ENCODE assay signal across 28 cellular contexts in the genomic region with DNA sequence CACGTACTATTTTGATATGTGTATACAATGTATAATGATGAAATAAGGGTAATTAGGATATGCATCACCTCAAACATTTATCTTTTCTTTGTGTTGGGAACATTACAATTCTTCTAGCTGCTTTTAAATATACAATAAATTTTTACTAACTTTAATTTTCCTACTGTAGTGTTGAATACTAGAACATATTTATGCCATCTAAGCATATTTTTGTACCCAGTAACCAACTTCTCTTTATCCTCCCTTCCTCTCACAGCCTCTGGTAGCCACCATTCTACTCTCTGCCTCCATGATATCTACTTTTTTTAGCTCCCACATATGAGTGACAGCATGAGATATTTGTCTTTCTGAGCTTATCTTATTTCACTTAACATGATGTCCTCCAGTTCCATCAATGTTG.
"Had no signal": no experiment of that assay in that cellular context is flagged by ENCODE, and none has a peak within 500 bp of the region (broad histone marks: within the 10 kb centered on the region; RNA-seq: fewer than 3 reads in every experiment).

No MANE protein-coding gene starts in this region.

- H3K4me3 ChIP-seq: stomach, suprapubic skin, testis, thoracic aorta, thyroid gland, tibial artery, tibial nerve, transverse colon, upper lobe of left lung, upper lobe of right lung, uterus, vagina had no signal

- H3K36me3 ChIP-seq: stomach, suprapubic skin, thoracic aorta, thyroid gland, tibial artery, tibial nerve, transverse colon, upper lobe of left lung, upper lobe of right lung, uterus, vagina had no signal

- H3K27me3 ChIP-seq: stomach, suprapubic skin, testis, thyroid gland, tibial artery, tibial nerve, transverse colon, upper lobe of left lung, upper lobe of right lung, uterus, vagina had no signal

- ATAC-seq: stimulated activated effector memory CD8-positive, alpha-beta T cell treated with anti-CD3 and anti-CD28 coated beads, Interleukin-12 subunit alpha, Interleukin-12 subunit beta, amount 100 ng/mL, for 72 hours; stimulated activated memory B cell treated with anti-CD40 and anti-IgM and Interleukin-4, amounts not matched to agents 10 μg/mL and 1 μg/mL and 100 μg/mL, for 72 hours; stimulated activated naive B cell treated with anti-CD40 and anti-IgM and Interleukin-4, amounts not matched to agents 10 μg/mL and 1 μg/mL and 100 μg/mL, for 72 hours; stimulated activated naive CD8-positive, alpha-beta T cell treated with anti-CD3 and anti-CD28 coated beads, Interleukin-15, amount 100 ng/mL, for 72 hours; stimulated activated naive CD8-positive, alpha-beta T cell treated with anti-CD3 and anti-CD28 coated beads, Interleukin-15, Interleukin-2, amounts not matched to agents 100 U/mL and 50 U/mL, for 24 hours; upper lobe of right lung had no signal

- H3K9me3 ChIP-seq: suprapubic skin, testis, thoracic aorta, thyroid gland, tibial artery, tibial nerve, transverse colon, upper lobe of left lung, upper lobe of right lung, uterus, vagina had no signal

- H3K4me3 Mint-ChIP-seq: stimulated activated effector memory CD8-positive, alpha-beta T cell treated with anti-CD3 and anti-CD28 coated beads, Interleukin-12 subunit alpha, Interleukin-12 subunit beta, amount 100 ng/mL, for 72 hours; stimulated activated memory B cell treated with anti-CD40 and anti-IgM and Interleukin-4, amounts not matched to agents 10 μg/mL and 1 μg/mL and 100 μg/mL, for 72 hours; stimulated activated naive B cell treated with anti-CD40 and anti-IgM and Interleukin-4, amounts not matched to agents 10 μg/mL and 1 μg/mL and 100 μg/mL, for 72 hours; stimulated activated naive CD8-positive, alpha-beta T cell treated with anti-CD3 and anti-CD28 coated beads, Interleukin-15, amount 100 ng/mL, for 72 hours; stimulated activated naive CD8-positive, alpha-beta T cell treated with anti-CD3 and anti-CD28 coated beads, Interleukin-15, Interleukin-2, amounts not matched to agents 100 ng/mL and 50 ng/mL, for 24 hours; type B pancreatic cell had no signal

- H3K27ac Mint-ChIP-seq: stimulated activated effector memory CD8-positive, alpha-beta T cell treated with anti-CD3 and anti-CD28 coated beads, Interleukin-12 subunit alpha, Interleukin-12 subunit beta, amount 100 ng/mL, for 72 hours; stimulated activated memory B cell treated with anti-CD40 and anti-IgM and Interleukin-4, amounts not matched to agents 10 μg/mL and 1 μg/mL and 100 μg/mL, for 72 hours; stimulated activated naive B cell treated with anti-CD40 and anti-IgM and Interleukin-4, amounts not matched to agents 10 μg/mL and 1 μg/mL and 100 μg/mL, for 72 hours; stimulated activated naive CD8-positive, alpha-beta T cell treated with anti-CD3 and anti-CD28 coated beads, Interleukin-15, amount 100 ng/mL, for 72 hours; stimulated activated naive CD8-positive, alpha-beta T cell treated with anti-CD3 and anti-CD28 coated beads, Interleukin-15, Interleukin-2, amounts not matched to agents 100 ng/mL and 50 ng/mL, for 24 hours; type B pancreatic cell had no signal

- H3K4me1 ChIP-seq: stomach, suprapubic skin, testis, thyroid gland, tibial artery, tibial nerve, transverse colon, upper lobe of left lung, upper lobe of right lung, uterus, vagina had no signal

- DNase-seq: stimulated activated CD4-positive, alpha-beta T cell treated with anti-CD3 and anti-CD28 coated beads, Interleukin-2, amount 100 ng/mL, for 48 hours; stimulated activated CD4-positive, alpha-beta T cell treated with anti-CD3 and anti-CD28 coated beads, Interleukin-4, amount 100 ng/mL, for 1 hour; stimulated activated CD4-positive, alpha-beta T cell treated with anti-CD3 and anti-CD28 coated beads, Interleukin-4, amount 100 ng/mL, for 24 hours; stimulated activated CD4-positive, alpha-beta T cell treated with anti-CD3 and anti-CD28 coated beads, Interleukin-4, amount 100 ng/mL, for 4 hours; stimulated activated CD8-positive, alpha-beta memory T cell treated with anti-CD3 and anti-CD28 coated beads, Interleukin-4, amount 100 ng/mL, for 48 hours; stimulated activated naive B cell treated with anti-CD40 and anti-IgM and Interleukin-4, amounts not matched to agents 10 μg/mL and 1 μg/mL and 100 μg/mL, for 72 hours; stimulated activated naive CD4-positive, alpha-beta T cell; stimulated activated naive CD4-positive, alpha-beta T cell treated with Interleukin-2 at 50 U/mL for 16 hours; stimulated activated naive CD8-positive, alpha-beta T cell treated with anti-CD3 and anti-CD28 coated beads, Interleukin-15, amount 100 ng/mL, for 72 hours; stimulated activated naive CD8-positive, alpha-beta T cell treated with anti-CD3 and anti-CD28 coated beads, Interleukin-15, Interleukin-2, amounts not matched to agents 100 U/mL and 50 U/mL, for 24 hours; stomach; substantia nigra; testis; thyroid gland; tibial artery; transverse colon; upper lobe of left lung; upper lobe of right lung; uterus had no signal

- H3K27ac ChIP-seq: stomach, suprapubic skin, testis, thoracic aorta, thyroid gland, tibial artery, tibial nerve, transverse colon, upper lobe of left lung, upper lobe of right lung, uterus, vagina had no signal

- H3K36me3 Mint-ChIP-seq: stimulated activated effector memory CD8-positive, alpha-beta T cell treated with anti-CD3 and anti-CD28 coated beads, Interleukin-12 subunit alpha, Interleukin-12 subunit beta, amount 100 ng/mL, for 72 hours; stimulated activated memory B cell treated with anti-CD40 and anti-IgM and Interleukin-4, amounts not matched to agents 10 μg/mL and 1 μg/mL and 100 μg/mL, for 72 hours; stimulated activated naive B cell treated with anti-CD40 and anti-IgM and Interleukin-4, amounts not matched to agents 10 μg/mL and 1 μg/mL and 100 μg/mL, for 72 hours; type B pancreatic cell had no signal

- H3K27me3 Mint-ChIP-seq: stimulated activated memory B cell treated with anti-CD40 and anti-IgM and Interleukin-4, amounts not matched to agents 10 μg/mL and 1 μg/mL and 100 μg/mL, for 72 hours; stimulated activated naive B cell treated with anti-CD40 and anti-IgM and Interleukin-4, amounts not matched to agents 10 μg/mL and 1 μg/mL and 100 μg/mL, for 72 hours; stimulated activated naive CD8-positive, alpha-beta T cell treated with anti-CD3 and anti-CD28 coated beads, Interleukin-15, amount 100 ng/mL, for 72 hours; stimulated activated naive CD8-positive, alpha-beta T cell treated with anti-CD3 and anti-CD28 coated beads, Interleukin-15, Interleukin-2, amounts not matched to agents 100 ng/mL and 50 ng/mL, for 24 hours; type B pancreatic cell had no signal

- FAIRE-seq: urothelium cell line had no signal

- H3K4me1 Mint-ChIP-seq: stimulated activated effector memory CD8-positive, alpha-beta T cell treated with anti-CD3 and anti-CD28 coated beads, Interleukin-12 subunit alpha, Interleukin-12 subunit beta, amount 100 ng/mL, for 72 hours; stimulated activated memory B cell treated with anti-CD40 and anti-IgM and Interleukin-4, amounts not matched to agents 10 μg/mL and 1 μg/mL and 100 μg/mL, for 72 hours; stimulated activated naive B cell treated with anti-CD40 and anti-IgM and Interleukin-4, amounts not matched to agents 10 μg/mL and 1 μg/mL and 100 μg/mL, for 72 hours; stimulated activated naive CD8-positive, alpha-beta T cell treated with anti-CD3 and anti-CD28 coated beads, Interleukin-15, amount 100 ng/mL, for 72 hours had no signal

- H3K9me3 Mint-ChIP-seq: stimulated activated memory B cell treated with anti-CD40 and anti-IgM and Interleukin-4, amounts not matched to agents 10 μg/mL and 1 μg/mL and 100 μg/mL, for 72 hours; stimulated activated naive CD8-positive, alpha-beta T cell treated with anti-CD3 and anti-CD28 coated beads, Interleukin-15, amount 100 ng/mL, for 72 hours; stimulated activated naive CD8-positive, alpha-beta T cell treated with anti-CD3 and anti-CD28 coated beads, Interleukin-15, Interleukin-2, amounts not matched to agents 100 ng/mL and 50 ng/mL, for 24 hours; type B pancreatic cell had no signal
